ENCODE assay signal across 11 cellular contexts in genomic region chr17:43210576-43210975, GRCh38. TPM values are rescaled to one million over a fixed set of nuclear protein-coding genes. Genes with fewer than 3 reads are reported as not detected.
DNase-seq lines count a peak whose midpoint lies in the region; ATAC-seq and TF ChIP-seq lines count a peak whose summit lies in the region.
"Had no signal": no experiment of that assay in that cellular context is flagged by ENCODE, and none has a peak within 500 bp of the region (broad histone marks: within the 10 kb centered on the region; RNA-seq: fewer than 3 reads in every experiment).

No MANE protein-coding gene starts in this region.

- H3K9me3 Mint-ChIP-seq in activated CD8-positive, alpha-beta memory T cell treated with anti-CD3 and anti-CD28 coated beads, Interleukin-2, amount 10 ng/mL, durations not matched to agents 7 days and 5 days (ENCODE audit: low read depth) = no peaks in the 10 kb centered on the region
- no peaks in the 10 kb centered on the region for H3K9me3 Mint-ChIP-seq in activated CD4-positive, alpha-beta memory T cell treated with anti-CD3 and anti-CD28 coated beads, Interleukin-2, amount 10 ng/mL, durations not matched to agents 7 days and 5 days
- H3K9me3 Mint-ChIP-seq in immature natural killer cell = no peaks in the 10 kb centered on the region
- no peaks in the 10 kb centered on the region for H3K9me3 Mint-ChIP-seq in type B pancreatic cell

- CTCF ChIA-PET in activated CD8-positive, alpha-beta memory T cell treated with anti-CD3 and anti-CD28 coated beads, Interleukin-2, amount 10 ng/mL, durations not matched to agents 7 days and 5 days (lab: Charles Lee) = interaction anchor here (1.5 kb wide), 1 partner anchor 9 kb away, joined by 6 read pairs; no protein-coding TSS in a partner anchor
- CTCF ChIA-PET in activated CD4-positive, alpha-beta memory T cell treated with anti-CD3 and anti-CD28 coated beads, Interleukin-2, amount 10 ng/mL, durations not matched to agents 7 days and 5 days (lab: Charles Lee) = interaction anchor here (2.9 kb wide), 1 partner anchor 11 kb away, joined by 16 read pairs; no protein-coding TSS in a partner anchor

- H3K27me3 Mint-ChIP-seq in activated CD8-positive, alpha-beta memory T cell treated with anti-CD3 and anti-CD28 coated beads, Interleukin-2, amount 10 ng/mL, durations not matched to agents 7 days and 5 days = no peaks in the 10 kb centered on the region
- H3K27me3 Mint-ChIP-seq in activated CD4-positive, alpha-beta memory T cell treated with anti-CD3 and anti-CD28 coated beads, Interleukin-2, amount 10 ng/mL, durations not matched to agents 7 days and 5 days = no peaks in the 10 kb centered on the region
- H3K27me3 Mint-ChIP-seq in immature natural killer cell (ENCODE audit: low read depth in 3 of 3) (peaks cover 0 to 2% (median 0%) of the 10 kb centered on the region in 3 donors), type B pancreatic cell (no peaks in the 10 kb centered on the region)

- H3K36me3 Mint-ChIP-seq in activated CD8-positive, alpha-beta memory T cell treated with anti-CD3 and anti-CD28 coated beads, Interleukin-2, amount 10 ng/mL, durations not matched to agents 7 days and 5 days = peaks cover 28% of the 10 kb centered on the region
- H3K36me3 Mint-ChIP-seq in activated CD4-positive, alpha-beta memory T cell treated with anti-CD3 and anti-CD28 coated beads, Interleukin-2, amount 10 ng/mL, durations not matched to agents 7 days and 5 days (ENCODE audit: low read depth) = peaks cover 49% of the 10 kb centered on the region
- H3K36me3 Mint-ChIP-seq in immature natural killer cell (peaks cover 8 to 19% (median 9%) of the 10 kb centered on the region in 3 donors), type B pancreatic cell (peaks cover 4% of the 10 kb centered on the region)

- H3K27ac Mint-ChIP-seq in activated CD8-positive, alpha-beta memory T cell treated with anti-CD3 and anti-CD28 coated beads, Interleukin-2, amount 10 ng/mL, durations not matched to agents 7 days and 5 days = peak overlapping the region; percentile 91
- peak overlapping the region; percentile 82 for H3K27ac Mint-ChIP-seq in activated CD4-positive, alpha-beta memory T cell treated with anti-CD3 and anti-CD28 coated beads, Interleukin-2, amount 10 ng/mL, durations not matched to agents 7 days and 5 days
- H3K27ac Mint-ChIP-seq in immature natural killer cell (peak overlapping the region; percentile 96 to 99 (median 98)), type B pancreatic cell (peak overlapping the region; percentile 58)

- H3K4me1 Mint-ChIP-seq in activated CD8-positive, alpha-beta memory T cell treated with anti-CD3 and anti-CD28 coated beads, Interleukin-2, amount 10 ng/mL, durations not matched to agents 7 days and 5 days = peaks cover 28% of the 10 kb centered on the region
- H3K4me1 Mint-ChIP-seq in activated CD4-positive, alpha-beta memory T cell treated with anti-CD3 and anti-CD28 coated beads, Interleukin-2, amount 10 ng/mL, durations not matched to agents 7 days and 5 days = peaks cover 31% of the 10 kb centered on the region
- peaks cover 34 to 43% of the 10 kb centered on the region in 2 donors for H3K4me1 Mint-ChIP-seq in immature natural killer cell
- peaks cover 18% of the 10 kb centered on the region for H3K4me1 Mint-ChIP-seq in type B pancreatic cell (ENCODE audit: unreplicated experiment)

- TF ChIP-seq CTCF in type B pancreatic cell (conservative IDR thresholded peaks at IDR 0.05) = no peak

- no peak for DNase-seq in activated CD8-positive, alpha-beta memory T cell treated with anti-CD3 and anti-CD28 coated beads, Interleukin-2, amount 10 ng/mL, durations not matched to agents 7 days and 5 days
- no peak for DNase-seq in activated CD8-positive, alpha-beta memory T cell treated with anti-CD3 and anti-CD28 coated beads for 24 hours
- no peak for DNase-seq in activated CD4-positive, alpha-beta memory T cell treated with anti-CD3 and anti-CD28 coated beads, Interleukin-2, amount 10 ng/mL, durations not matched to agents 7 days and 5 days
- DNase-seq in immature natural killer cell (no peak), type B pancreatic cell (ENCODE audit: extremely low spot score, unreplicated experiment) (no peak), COLO668 (lab: John Stamatoyannopoulos, UW; ENCODE audit: unreplicated experiment) (no peak)
- DNase-seq in stimulated activated CD4-positive, alpha-beta T cell treated with anti-CD3 and anti-CD28 coated beads, Interleukin-4, amount 100 ng/mL, for 24 hours = no peak
- DNase-seq: heart right ventricle, nucleus accumbens had no signal

- no peak for ATAC-seq in activated CD8-positive, alpha-beta memory T cell treated with anti-CD3 and anti-CD28 coated beads, Interleukin-2, amount 10 ng/mL, durations not matched to agents 7 days and 5 days
- no peak for ATAC-seq in esophagus mucosa

- POLR2A ChIA-PET in activated CD4-positive, alpha-beta memory T cell treated with anti-CD3 and anti-CD28 coated beads, Interleukin-2, amount 10 ng/mL, durations not matched to agents 7 days and 5 days (lab: Charles Lee) = interaction anchor here (0.6 to 6.1 kb wide), 7 partner anchors 11 to 150 kb away, joined by 3 to 150 read pairs (median 24); partner anchors contain the start of gene BRCA1

- H3K4me3 Mint-ChIP-seq in activated CD8-positive, alpha-beta memory T cell treated with anti-CD3 and anti-CD28 coated beads, Interleukin-2, amount 10 ng/mL, durations not matched to agents 7 days and 5 days = peak overlapping the region; percentile 86
- peak overlapping the region; percentile 81 for H3K4me3 Mint-ChIP-seq in activated CD4-positive, alpha-beta memory T cell treated with anti-CD3 and anti-CD28 coated beads, Interleukin-2, amount 10 ng/mL, durations not matched to agents 7 days and 5 days
- H3K4me3 Mint-ChIP-seq in immature natural killer cell (peak overlapping the region; percentile 95 to 100 (median 100)), type B pancreatic cell (peak overlapping the region; percentile 95)

RNA-seq across cellular contexts. Expression of gene TMEM106A, which starts 1.1 kb away (rescaled TPM):
- 10 to 100 TPM; 13.8 to 23.1 TPM for total RNA-seq in activated CD8-positive, alpha-beta memory T cell treated with anti-CD3 and anti-CD28 coated beads, Interleukin-2, amount 10 ng/mL, durations not matched to agents 7 days and 5 days
- total RNA-seq in activated CD4-positive, alpha-beta memory T cell treated with anti-CD3 and anti-CD28 coated beads, Interleukin-2, amount 10 ng/mL, durations not matched to agents 7 days and 5 days = 10 to 100 TPM; 12.9 to 13.8 TPM
- polyA plus RNA-seq in immature natural killer cell = 1 to 10 TPM; 2.5 to 7.9 (median 3.5) TPM
- total RNA-seq in type B pancreatic cell (ENCODE audit: low replicate concordance) = 4.4 TPM in 2 replicates
- total RNA-seq in esophagus mucosa = 1.3 TPM

RNA-seq across cellular contexts. Expression of gene CCDC200, which starts 17.8 kb away (rescaled TPM):
- total RNA-seq in activated CD8-positive, alpha-beta memory T cell treated with anti-CD3 and anti-CD28 coated beads, Interleukin-2, amount 10 ng/mL, durations not matched to agents 7 days and 5 days = not detected
- under 1 TPM in 1 of 2 experiments, not detected in 1; 0.53 TPM for total RNA-seq in activated CD4-positive, alpha-beta memory T cell treated with anti-CD3 and anti-CD28 coated beads, Interleukin-2, amount 10 ng/mL, durations not matched to agents 7 days and 5 days
- 1 to 10 TPM in 1 of 3 donors, not detected in 2; 1.2 TPM for polyA plus RNA-seq in immature natural killer cell
- total RNA-seq in type B pancreatic cell (ENCODE audit: low replicate concordance) (not detected in 2 replicates), esophagus mucosa (not detected)
- total RNA-seq: heart right ventricle, NCI-H460 had no signal
- polyA plus RNA-seq: heart right ventricle had no signal

RNA-seq across cellular contexts. Expression of gene RNU2-1, which starts 23.2 kb away (rescaled TPM):
- 1,000 to 10,000 TPM; 3,839 to 7,603 TPM for total RNA-seq in activated CD8-positive, alpha-beta memory T cell treated with anti-CD3 and anti-CD28 coated beads, Interleukin-2, amount 10 ng/mL, durations not matched to agents 7 days and 5 days
- 1,000 to 10,000 TPM; 6,842 to 7,042 TPM for total RNA-seq in activated CD4-positive, alpha-beta memory T cell treated with anti-CD3 and anti-CD28 coated beads, Interleukin-2, amount 10 ng/mL, durations not matched to agents 7 days and 5 days
- polyA plus RNA-seq in immature natural killer cell = not detected
- total RNA-seq in type B pancreatic cell (ENCODE audit: low replicate concordance) = 3,940 and 6,478 TPM in 2 replicates
- 11,314 TPM for total RNA-seq in esophagus mucosa
- total RNA-seq: NCI-H460 had no signal
- polyA plus RNA-seq: heart right ventricle had no signal

RNA-seq across cellular contexts. Expression of gene NBR1, which starts 39.6 kb away (rescaled TPM):
- 10 to 100 TPM; 46.0 to 53.0 TPM for total RNA-seq in activated CD8-positive, alpha-beta memory T cell treated with anti-CD3 and anti-CD28 coated beads, Interleukin-2, amount 10 ng/mL, durations not matched to agents 7 days and 5 days
- total RNA-seq in activated CD4-positive, alpha-beta memory T cell treated with anti-CD3 and anti-CD28 coated beads, Interleukin-2, amount 10 ng/mL, durations not matched to agents 7 days and 5 days = 10 to 100 TPM; 68.1 to 69.8 TPM
- 10 to 100 TPM; 59.3 to 96.7 (median 78.5) TPM for polyA plus RNA-seq in immature natural killer cell
- 60.8 and 65.9 TPM in 2 replicates for total RNA-seq in type B pancreatic cell (ENCODE audit: low replicate concordance)
- total RNA-seq in esophagus mucosa = 32.7 TPM
